ENCODE assay signal across 1 cellular context in genomic region chr17:1649844-1650409, GRCh38.
TF ChIP-seq lines count a peak whose summit lies in the region.

TSS of gene RILP (minus strand) at chr17:1649866. CDS start at chr17:1649804, 62 bp downstream.

TF ChIP-seq in K562, 482 proteins besides CTCF, POLR2A, EP300 and RAD21 (continued from another document and continues in another):
- no peak for TF ChIP-seq ATF1 (CRISPR knock-in tag; IDR thresholded peaks at IDR 0.05)
- no peak; the same call in 1 of the 2 replicates for TF ChIP-seq ATF1 (tag; IDR thresholded peaks at IDR 0.05)
- TF ChIP-seq ZNF277 (CRISPR knock-in tag; IDR thresholded peaks at IDR 0.05; ENCODE audit: borderline replicate concordance), result no peak
- no peak for TF ChIP-seq LARP7 (IDR thresholded peaks at IDR 0.05)
- TF ChIP-seq KLF6 (CRISPR knock-in tag; IDR thresholded peaks at IDR 0.05; ENCODE audit: borderline replicate concordance), result no peak
- no peak for TF ChIP-seq ZNF644 (tag; IDR thresholded peaks at IDR 0.05; ENCODE audit: low read depth)
- 0 out of 2 replicates have a peak, but pooled peaks have one; percentile 55 for TF ChIP-seq CREB3 (tag; conservative IDR thresholded peaks at IDR 0.05; ENCODE audit: low read depth)
- TF ChIP-seq USF1 (CRISPR knock-in tag; IDR thresholded peaks at IDR 0.05), result peak; percentile 55
- no peak for TF ChIP-seq MECOM (CRISPR knock-in tag; IDR thresholded peaks at IDR 0.05)
- peak; percentile 30; the same call in 1 of the 2 replicates for TF ChIP-seq SIN3B (IDR thresholded peaks at IDR 0.05; ENCODE audit: low read depth)
- TF ChIP-seq IFI16 (CRISPR knock-in tag; IDR thresholded peaks at IDR 0.05), result no peak
- TF ChIP-seq FOXO4 (CRISPR knock-in tag; IDR thresholded peaks at IDR 0.05), result no peak
- no peak for TF ChIP-seq ASH1L (IDR thresholded peaks at IDR 0.05; ENCODE audit: borderline replicate concordance, low read depth, partially characterized antibody)
- TF ChIP-seq THRB (CRISPR knock-in tag; conservative IDR thresholded peaks at IDR 0.05), result 0 out of 2 replicates have a peak, but pooled peaks have one; percentile 56
- peak; percentile 45; the same call in 1 of the 2 replicates for TF ChIP-seq FOXM1 (IDR thresholded peaks at IDR 0.05; ENCODE audit: low read depth)
- no peak for TF ChIP-seq FOXM1 (CRISPR knock-in tag; IDR thresholded peaks at IDR 0.05; ENCODE audit: low read depth)
- peak; percentile 53; the same call in 1 of the 2 replicates for TF ChIP-seq ZNF395 (CRISPR knock-in tag; IDR thresholded peaks at IDR 0.05)
- 0 out of 2 replicates have a peak, but pooled peaks have one; percentile 35 for TF ChIP-seq ZNF589 (CRISPR knock-in tag; IDR thresholded peaks at IDR 0.05; ENCODE audit: low read depth)
- TF ChIP-seq ELF1 (tag; IDR thresholded peaks at IDR 0.05), result peak; percentile 73
- TF ChIP-seq CBX3 (IDR thresholded peaks at IDR 0.05; ENCODE audit: borderline replicate concordance in 1 of 2, low read length in 2 of 2), result no peak
- TF ChIP-seq ZNF445 (CRISPR knock-in tag; IDR thresholded peaks at IDR 0.05; ENCODE audit: low read depth), result no peak
- TF ChIP-seq RFX1 (IDR thresholded peaks at IDR 0.05), result no peak
- peak; percentile 76 for TF ChIP-seq TFAP4 (CRISPR knock-in tag; IDR thresholded peaks at IDR 0.05; ENCODE audit: borderline replicate concordance)
- TF ChIP-seq ZZZ3 (IDR thresholded peaks at IDR 0.05), result no peak
- no peak for TF ChIP-seq ZNF217 (CRISPR knock-in tag; IDR thresholded peaks at IDR 0.05)
- no peak for TF ChIP-seq THAP7 (CRISPR knock-in tag; IDR thresholded peaks at IDR 0.05)
- TF ChIP-seq ELK3 (CRISPR knock-in tag; IDR thresholded peaks at IDR 0.05), result no peak
- peak; percentile 30; the same call in 1 of the 2 replicates for TF ChIP-seq CREB3L1 (IDR thresholded peaks at IDR 0.05; ENCODE audit: borderline replicate concordance, low read depth)
- peak; percentile 84 for TF ChIP-seq TAL1 (IDR thresholded peaks at IDR 0.05)
- TF ChIP-seq PTBP1 (IDR thresholded peaks at IDR 0.05; ENCODE audit: low read depth, low read length), result no peak
- TF ChIP-seq MCM2 (IDR thresholded peaks at IDR 0.05; ENCODE audit: low read depth), result no peak
- TF ChIP-seq SLC30A9 (CRISPR knock-in tag; IDR thresholded peaks at IDR 0.05), result no peak
- no peak for TF ChIP-seq HMBOX1 (IDR thresholded peaks at IDR 0.05)
- no peak for TF ChIP-seq CC2D1A (IDR thresholded peaks at IDR 0.05)
- no peak for TF ChIP-seq ID3 (CRISPR knock-in tag; IDR thresholded peaks at IDR 0.05)
- peak; percentile 23; the same call in 1 of the 2 replicates for TF ChIP-seq ID3 (tag; IDR thresholded peaks at IDR 0.05)
- peak; percentile 56; the same call in 1 of the 2 replicates for TF ChIP-seq ZBTB2 (IDR thresholded peaks at IDR 0.05)
- TF ChIP-seq HDAC8 (tag; IDR thresholded peaks at IDR 0.05), result no peak
- TF ChIP-seq BRD4 (IDR thresholded peaks at IDR 0.05), result no peak
- TF ChIP-seq ATF2 (CRISPR knock-in tag; IDR thresholded peaks at IDR 0.05), result no peak
- peak; percentile 53 to 90 for TF ChIP-seq MAZ (CRISPR knock-in tag; conservative IDR thresholded peaks at IDR 0.05 in 1 of 2, IDR thresholded peaks at IDR 0.05 in 1 of 2)
- TF ChIP-seq HMGN3 (IDR thresholded peaks at IDR 0.05; ENCODE audit: borderline replicate concordance, extremely low read depth, insufficient read length, low read depth, low read length), result no peak
- TF ChIP-seq THRAP3 (IDR thresholded peaks at IDR 0.05; ENCODE audit: borderline replicate concordance), result no peak
- TF ChIP-seq ZNF253 (CRISPR knock-in tag; conservative IDR thresholded peaks at IDR 0.05), result no peak
- no peak for TF ChIP-seq ZNF146 (CRISPR knock-in tag; IDR thresholded peaks at IDR 0.05; ENCODE audit: unreplicated experiment)
- TF ChIP-seq HNRNPLL (IDR thresholded peaks at IDR 0.05; ENCODE audit: low read depth, low read length, poor library complexity, severe bottlenecking), result no peak
- TF ChIP-seq KDM2B (CRISPR knock-in tag; IDR thresholded peaks at IDR 0.05), result no peak
- no peak for TF ChIP-seq ZBTB43 (CRISPR knock-in tag; IDR thresholded peaks at IDR 0.05)
- no peak for TF ChIP-seq TAF15 (IDR thresholded peaks at IDR 0.05; ENCODE audit: low read depth, low read length)
- TF ChIP-seq ETS2 (tag; IDR thresholded peaks at IDR 0.05; ENCODE audit: borderline replicate concordance, poor library complexity, severe bottlenecking), result no peak
